Comparison of ENCODE assay signal across 16 cellular contexts in the genomic region with DNA sequence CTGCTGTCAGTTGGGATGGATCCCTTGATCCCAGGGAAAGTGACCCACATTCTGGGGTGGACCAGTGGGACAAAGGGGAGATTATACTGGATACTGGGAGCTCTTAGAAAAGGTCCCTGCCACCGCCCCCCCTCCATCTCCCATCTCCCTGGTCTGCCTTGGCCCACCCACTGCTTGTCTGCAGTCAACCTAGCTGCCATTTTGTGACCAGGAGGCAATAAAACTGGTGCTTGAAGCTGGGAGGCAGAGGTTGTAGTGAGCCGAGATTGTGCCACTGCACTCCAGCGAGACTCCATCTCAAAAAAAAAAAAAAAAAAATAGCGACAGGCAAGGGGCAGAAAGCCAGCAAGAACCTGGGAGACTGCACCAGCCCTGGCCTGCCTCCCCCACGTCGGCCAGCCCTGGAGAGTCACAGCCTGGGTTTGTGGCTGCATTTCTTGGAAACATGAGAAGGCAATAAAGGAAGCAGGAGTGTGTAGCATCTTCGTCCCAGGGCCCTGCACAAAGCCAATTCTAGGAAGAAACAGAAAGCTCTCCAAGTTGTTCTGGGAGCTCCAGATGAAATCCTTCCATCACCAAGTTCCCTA.
DNase-seq lines count a peak whose midpoint lies in the region; ATAC-seq lines count a peak whose summit lies in the region.
"Had no signal": no experiment of that assay in that cellular context is flagged by ENCODE, and none has a peak within 500 bp of the region (broad histone marks: within the 10 kb centered on the region; RNA-seq: fewer than 3 reads in every experiment).

No MANE protein-coding gene starts in this region.

- DNase-seq in AG08396 (ENCODE audit: low spot score) (peak; percentile 59), GM04504 (ENCODE audit: low read depth) (peak; percentile 29), UCSD-AML1 (lab: John Stamatoyannopoulos, UW; ENCODE audit: unreplicated experiment) (peak; percentile 49), kidney glomerular epithelial cell (lab: John Stamatoyannopoulos, UW) (peak; percentile 22), NCI-H1694 (lab: John Stamatoyannopoulos, UW) (no peak), NCI-H446 treated with DMSO at 0.1 percent for 48 hours (lab: John Stamatoyannopoulos, UW) (no peak), EL (no peak)
- no peak for DNase-seq in stimulated activated naive CD8-positive, alpha-beta T cell treated with anti-CD3 and anti-CD28 coated beads, Interleukin-15, amount 100 ng/mL, for 72 hours
- DNase-seq: activated CD8-positive, alpha-beta memory T cell treated with anti-CD3 and anti-CD28 coated beads, Interleukin-2, amount 50 U/mL, for 4 hours; anterior cingulate cortex; CD4-positive, CD25-positive, alpha-beta regulatory T cell; heart left ventricle; left cardiac atrium; NCI-H1092 treated with DMSO at 0.1 percent for 48 hours; NCI-H510A treated with DMSO at 0.1 percent for 48 hours had no signal

- H3K9me3 Mint-ChIP-seq in stimulated activated naive CD8-positive, alpha-beta T cell treated with anti-CD3 and anti-CD28 coated beads, Interleukin-15, amount 100 ng/mL, for 72 hours: no peaks in the 10 kb centered on the region
- H3K9me3 Mint-ChIP-seq: CD4-positive, CD25-positive, alpha-beta regulatory T cell had no signal

- H3K27me3 Mint-ChIP-seq in stimulated activated naive CD8-positive, alpha-beta T cell treated with anti-CD3 and anti-CD28 coated beads, Interleukin-15, amount 100 ng/mL, for 72 hours: no peaks in the 10 kb centered on the region
- H3K27me3 Mint-ChIP-seq: CD4-positive, CD25-positive, alpha-beta regulatory T cell had no signal

- H3K4me3 Mint-ChIP-seq in stimulated activated naive CD8-positive, alpha-beta T cell treated with anti-CD3 and anti-CD28 coated beads, Interleukin-15, amount 100 ng/mL, for 72 hours: no peak overlapping the region

- ATAC-seq in stimulated activated naive CD8-positive, alpha-beta T cell treated with anti-CD3 and anti-CD28 coated beads, Interleukin-15, amount 100 ng/mL, for 72 hours: no peak
- ATAC-seq: HCT116, left cardiac atrium had no signal

- peak overlapping the region in 1 of 2 donors; percentile 27 for H3K27ac Mint-ChIP-seq in stimulated activated naive CD8-positive, alpha-beta T cell treated with anti-CD3 and anti-CD28 coated beads, Interleukin-15, amount 100 ng/mL, for 72 hours

- peaks cover 41% of the 10 kb centered on the region for H3K4me1 Mint-ChIP-seq in stimulated activated naive CD8-positive, alpha-beta T cell treated with anti-CD3 and anti-CD28 coated beads, Interleukin-15, amount 100 ng/mL, for 72 hours

Comparison
In these comparisons a context has a peak if more than half of its experiments do, and no peak if none do; other contexts are left out.
1. DNase-seq: peak in AG08396 (single experiment), GM04504 (single experiment), UCSD-AML1 (single experiment) and kidney glomerular epithelial cell (single experiment); none in NCI-H1694 (single experiment), NCI-H446 treated with DMSO at 0.1 percent for 48 hours (single experiment), stimulated activated naive CD8-positive, alpha-beta T cell treated with anti-CD3 and anti-CD28 coated beads, Interleukin-15, amount 100 ng/mL, for 72 hours (0 of 2) and EL (single experiment).